In genomic region chr3:81022339-81022738, GRCh38 we compare ENCODE assay signal across 11 cellular contexts.
"Had no signal": no experiment of that assay in that cellular context is flagged by ENCODE, and none has a peak within 500 bp of the region (broad histone marks: within the 10 kb centered on the region; RNA-seq: fewer than 3 reads in every experiment).

No MANE protein-coding gene starts in this region.

- H3K4me2 ChIP-seq: GM23338 had no signal

- H3K4me1 ChIP-seq: HAP-1 had no signal

- H3K9ac ChIP-seq: GM23248 had no signal

- H2AFZ ChIP-seq: GM23248, GM23338 had no signal

- H3K36me3 ChIP-seq: HAP-1 had no signal

- H3K4me3 ChIP-seq: GM23248, GM23338, HAP-1 had no signal

- DNase-seq: GM23248, GOT3, H7, H9, HCEC 1CT, HFFc6 had no signal

- ATAC-seq: GM23338, HCT116 had no signal

- FAIRE-seq: H1, H54 had no signal

- H3K27ac ChIP-seq: GM23248 had no signal

- H3K9me3 ChIP-seq: HAP-1 had no signal
